24 cellular contexts compared by ENCODE assay signal in the genomic region with DNA sequence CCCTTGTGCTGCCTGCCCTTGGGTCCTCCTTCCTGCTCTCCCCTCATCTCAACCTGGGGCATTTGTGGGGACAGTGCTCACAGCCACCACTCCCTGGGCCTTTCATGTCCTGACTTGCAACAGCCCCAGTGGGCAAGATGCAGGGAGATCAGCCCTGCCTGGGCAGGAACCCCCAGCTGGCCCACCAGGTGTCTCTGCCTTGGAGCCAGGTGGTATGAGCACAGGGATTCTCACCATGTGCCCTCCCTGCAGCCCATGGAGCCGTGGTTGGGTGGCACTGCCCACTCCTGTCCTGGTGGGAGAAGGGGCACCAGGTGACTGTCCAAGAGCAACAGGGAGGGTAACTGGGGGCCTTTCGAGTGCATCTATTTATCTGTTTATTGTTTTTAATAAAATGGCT.
"Had no signal": no experiment of that assay in that cellular context is flagged by ENCODE, and none has a peak within 500 bp of the region (broad histone marks: within the 10 kb centered on the region; RNA-seq: fewer than 3 reads in every experiment).

No MANE protein-coding gene starts in this region.

- DNase-seq: activated CD4-positive, alpha-beta T cell treated with anti-CD3 and anti-CD28 coated beads for 36 hours; activated CD4-positive, CD25-positive, alpha-beta regulatory T cell; activated CD8-positive, alpha-beta memory T cell treated with anti-CD3 and anti-CD28 coated beads, Interleukin-2, amount 10 ng/mL, durations not matched to agents 7 days and 5 days; activated CD8-positive, alpha-beta T cell treated with anti-CD3 and anti-CD28 coated beads, Interleukin-2, amount 10 ng/mL, durations not matched to agents 7 days and 5 days; activated naive CD4-positive, alpha-beta T cell; activated T-cell treated with anti-CD3 and anti-CD28 coated beads, Interleukin-2, amount 50 U/mL, for 48 hours; dermis blood vessel endothelial cell; effector CD4-positive, alpha-beta T cell; gastrocnemius medialis; glutamatergic neuron; left cardiac atrium; naive thymus-derived CD8-positive, alpha-beta T cell; retina; stimulated activated CD4-positive, alpha-beta T cell treated with anti-CD3 and anti-CD28 coated beads, Interleukin-4, amount 100 ng/mL, for 24 hours; trophoblast cell had no signal

- H3K36me3 Mint-ChIP-seq: activated CD8-positive, alpha-beta memory T cell treated with anti-CD3 and anti-CD28 coated beads, Interleukin-2, amount 10 ng/mL, durations not matched to agents 7 days and 5 days; stimulated activated effector memory CD8-positive, alpha-beta T cell treated with anti-CD3 and anti-CD28 coated beads, Interleukin-12 subunit alpha, Interleukin-12 subunit beta, amount 100 ng/mL, for 72 hours had no signal

- H3K27me3 Mint-ChIP-seq: activated CD8-positive, alpha-beta memory T cell treated with anti-CD3 and anti-CD28 coated beads, Interleukin-2, amount 10 ng/mL, durations not matched to agents 7 days and 5 days had no signal

- H3K36me3 ChIP-seq: gastrocnemius medialis, thoracic aorta had no signal

- H3K9me3 ChIP-seq: gastrocnemius medialis had no signal

- H3K4me3 Mint-ChIP-seq: activated CD4-positive, alpha-beta T cell treated with anti-CD3 and anti-CD28 coated beads for 36 hours; activated CD8-positive, alpha-beta memory T cell treated with anti-CD3 and anti-CD28 coated beads, Interleukin-2, amount 10 ng/mL, durations not matched to agents 7 days and 5 days; activated CD8-positive, alpha-beta T cell treated with anti-CD3 and anti-CD28 coated beads, Interleukin-2, amount 10 ng/mL, durations not matched to agents 7 days and 5 days; naive thymus-derived CD8-positive, alpha-beta T cell; neural crest cell; stimulated activated effector memory CD8-positive, alpha-beta T cell treated with anti-CD3 and anti-CD28 coated beads, Interleukin-12 subunit alpha, Interleukin-12 subunit beta, amount 100 ng/mL, for 72 hours; stimulated activated naive CD8-positive, alpha-beta T cell treated with anti-CD3 and anti-CD28 coated beads, Interleukin-15, Interleukin-2, amounts not matched to agents 100 ng/mL and 50 ng/mL, for 24 hours; T-helper 2 cell treated with Interferon-gamma antibody and Interleukin-4, amounts not matched to agents 5 μg/mL and 100 μg/mL, for 36 hours had no signal

- H3K27ac Mint-ChIP-seq: activated CD4-positive, alpha-beta T cell treated with anti-CD3 and anti-CD28 coated beads for 36 hours; activated CD8-positive, alpha-beta memory T cell treated with anti-CD3 and anti-CD28 coated beads, Interleukin-2, amount 10 ng/mL, durations not matched to agents 7 days and 5 days; activated CD8-positive, alpha-beta T cell treated with anti-CD3 and anti-CD28 coated beads, Interleukin-2, amount 10 ng/mL, durations not matched to agents 7 days and 5 days; activated naive CD4-positive, alpha-beta T cell treated with anti-CD3 and anti-CD28 coated beads, Interleukin-2, amount 50 U/mL, for 72 hours; naive thymus-derived CD8-positive, alpha-beta T cell; stimulated activated effector memory CD8-positive, alpha-beta T cell treated with anti-CD3 and anti-CD28 coated beads, Interleukin-12 subunit alpha, Interleukin-12 subunit beta, amount 100 ng/mL, for 72 hours; stimulated activated naive CD8-positive, alpha-beta T cell treated with anti-CD3 and anti-CD28 coated beads, Interleukin-15, Interleukin-2, amounts not matched to agents 100 ng/mL and 50 ng/mL, for 24 hours; T-helper 2 cell treated with Interferon-gamma antibody and Interleukin-4, amounts not matched to agents 5 μg/mL and 100 μg/mL, for 36 hours had no signal

- H3K4me1 Mint-ChIP-seq: activated CD4-positive, alpha-beta T cell treated with anti-CD3 and anti-CD28 coated beads for 36 hours; activated CD8-positive, alpha-beta memory T cell treated with anti-CD3 and anti-CD28 coated beads, Interleukin-2, amount 10 ng/mL, durations not matched to agents 7 days and 5 days; stimulated activated effector memory CD8-positive, alpha-beta T cell treated with anti-CD3 and anti-CD28 coated beads, Interleukin-12 subunit alpha, Interleukin-12 subunit beta, amount 100 ng/mL, for 72 hours had no signal

- ATAC-seq: activated CD4-positive, alpha-beta T cell treated with anti-CD3 and anti-CD28 coated beads for 36 hours; activated CD8-positive, alpha-beta memory T cell treated with anti-CD3 and anti-CD28 coated beads, Interleukin-2, amount 10 ng/mL, durations not matched to agents 7 days and 5 days; activated CD8-positive, alpha-beta T cell treated with anti-CD3 and anti-CD28 coated beads, Interleukin-2, amount 10 ng/mL, durations not matched to agents 7 days and 5 days; activated naive CD4-positive, alpha-beta T cell treated with anti-CD3 and anti-CD28 coated beads, Interleukin-2, amount 50 U/mL, for 72 hours; gastrocnemius medialis; left cardiac atrium; naive thymus-derived CD8-positive, alpha-beta T cell; sciatic nerve; stimulated activated effector memory CD8-positive, alpha-beta T cell treated with anti-CD3 and anti-CD28 coated beads, Interleukin-12 subunit alpha, Interleukin-12 subunit beta, amount 100 ng/mL, for 72 hours had no signal

- H3K27me3 ChIP-seq: gastrocnemius medialis had no signal

- H3K4me3 ChIP-seq: gastrocnemius medialis, skin epidermis, thoracic aorta had no signal

- H3K27ac ChIP-seq: epithelial cell of prostate, gastrocnemius medialis, thoracic aorta had no signal

- H3K4me1 ChIP-seq: gastrocnemius medialis had no signal
